In genomic region chr12:93376436-93377251, GRCh38 we compare ENCODE assay signal across 8 cellular contexts. TPM values are rescaled to one million over a fixed set of nuclear protein-coding genes. Genes with fewer than 3 reads are reported as not detected.
A peak's percentile ranks its signal among the peaks of the same experiment; 100 is the strongest.
DNase-seq lines count a peak whose midpoint lies in the region; ATAC-seq and TF ChIP-seq lines count a peak whose summit lies in the region.

No MANE protein-coding gene starts in this region.

- H2AFZ ChIP-seq in OCI-LY7 (ENCODE audit: low read length) (peak overlapping the region; percentile 71; the same call in 1 of the 2 replicates), MM.1S (ENCODE audit: low read length) (no peak overlapping the region)

- H3K79me2 ChIP-seq in OCI-LY7 (ENCODE audit: insufficient read depth, low read depth, low read length) = peaks cover 33% of the 10 kb centered on the region
- H3K79me2 ChIP-seq in MM.1S (ENCODE audit: low read length) = peaks cover 35% of the 10 kb centered on the region

- peak; percentile 46 for TF ChIP-seq POLR2A in GM18526 (IDR thresholded peaks at IDR 0.05; ENCODE audit: extremely low read depth, insufficient read length)

- H4K20me1 ChIP-seq in OCI-LY7 (ENCODE audit: insufficient read depth, low read length) (peaks cover 26% of the 10 kb centered on the region), MM.1S (ENCODE audit: insufficient read depth, low read length) (peaks cover 7% of the 10 kb centered on the region; the same call in 1 of the 2 replicates)

- H3K36me3 Mint-ChIP-seq in endothelial cell (ENCODE audit: low read depth, unreplicated experiment) = peaks cover 6% of the 10 kb centered on the region

- H3K4me3 Mint-ChIP-seq in endothelial cell (ENCODE audit: unreplicated experiment) = peak overlapping the region; percentile 87

- H3K27ac Mint-ChIP-seq in endothelial cell (ENCODE audit: unreplicated experiment) = no peak overlapping the region

- no peaks in the 10 kb centered on the region for H3K9me3 Mint-ChIP-seq in endothelial cell (ENCODE audit: unreplicated experiment)

- 0 out of 2 replicates have a peak overlapping the region, but pooled peaks have one; percentile 67 for H3K4me2 ChIP-seq in OCI-LY7 (ENCODE audit: low read length)
- no peak overlapping the region for H3K4me2 ChIP-seq in MM.1S (ENCODE audit: low read depth, low read length)

- H3K9ac ChIP-seq in MM.1S (ENCODE audit: low read length) = no peak overlapping the region

- intact Hi-C loops in OCI-LY7 (cut with micrococcal nuclease; ENCODE audit: unreplicated experiment) = loop anchor here (5.0 kb wide), 1 partner anchor 129 kb away; no protein-coding TSS in a partner anchor
- intact Hi-C loops in mucosa of descending colon (cut with DNase I, micrococcal nuclease) = no loop called here

- ATAC-seq in mucosa of descending colon = peak; percentile 8
- ATAC-seq in HG02970 (IDR thresholded peaks at IDR 0.05; ENCODE audit: low FRiP score, unreplicated experiment) = no peak

- BruUV-seq in OCI-LY7 (replicated peaks; lab: Mats Ljungman, UMichigan) = no TSS peak

- H3K27me3 ChIP-seq in MM.1S (replicated peaks; ENCODE audit: insufficient read depth, low read length) = no peaks in the 10 kb centered on the region
- no peaks in the 10 kb centered on the region for H3K27me3 ChIP-seq in effector memory CD4-positive, alpha-beta T cell (replicated peaks; ENCODE audit: control insufficient read depth, insufficient read depth, low read length, poor library complexity, severe bottlenecking)

- peaks cover 6% of the 10 kb centered on the region for H3K27me3 Mint-ChIP-seq in endothelial cell (ENCODE audit: unreplicated experiment)

- H3K27ac ChIP-seq in OCI-LY7 (ENCODE audit: low read depth, low read length, poor library complexity, severe bottlenecking) = no peak overlapping the region
- no peak overlapping the region for H3K27ac ChIP-seq in MM.1S (ENCODE audit: low read length)
- H3K27ac ChIP-seq in effector memory CD4-positive, alpha-beta T cell (ENCODE audit: insufficient read depth, low read length, poor library complexity, severe bottlenecking) = no peak overlapping the region

- POLR2A ChIA-PET in OCI-LY7 (lab: Charles Lee) = interaction anchor here (0.7 to 1.5 kb wide), 3 partner anchors 13 to 232 kb away, joined by 4 to 12 read pairs (median 6); no protein-coding TSS in a partner anchor

- no peaks in the 10 kb centered on the region for H3K9me2 ChIP-seq in OCI-LY7 (ENCODE audit: insufficient read depth, low read length)
- H3K9me2 ChIP-seq in MM.1S (replicated peaks; ENCODE audit: insufficient read depth, low read length) = no peaks in the 10 kb centered on the region

- CTCF ChIA-PET in OCI-LY7 (lab: Charles Lee; ENCODE audit: unreplicated experiment) = no interaction called here

- H3K9me3 ChIP-seq in OCI-LY7 (ENCODE audit: low read length) (no peaks in the 10 kb centered on the region), mucosa of descending colon (no peaks in the 10 kb centered on the region), MM.1S (replicated peaks; ENCODE audit: insufficient read depth, low read length) (no peaks in the 10 kb centered on the region)
- H3K9me3 ChIP-seq in effector memory CD4-positive, alpha-beta T cell (ENCODE audit: control insufficient read depth, low read length) = no peaks in the 10 kb centered on the region

- H3K4me3 ChIP-seq in OCI-LY7 (ENCODE audit: low read depth, low read length, poor library complexity, severe bottlenecking) (no peak overlapping the region), mucosa of descending colon (no peak overlapping the region), MM.1S (ENCODE audit: low read length) (no peak overlapping the region)
- no peak overlapping the region for H3K4me3 ChIP-seq in effector memory CD4-positive, alpha-beta T cell (ENCODE audit: insufficient read depth, low read depth, low read length, poor library complexity, severe bottlenecking)

- TF ChIP-seq CTCF in OCI-LY7 (conservative IDR thresholded peaks at IDR 0.05; ENCODE audit: low read length) = no peak
- TF ChIP-seq CTCF in endothelial cell (IDR thresholded peaks at IDR 0.05; ENCODE audit: unreplicated experiment) = no peak
- TF ChIP-seq CTCF in mucosa of descending colon (IDR thresholded peaks at IDR 0.05) = no peak
- TF ChIP-seq CTCF in MM.1S (IDR thresholded peaks at IDR 0.05; ENCODE audit: low read length) = no peak

- H3F3A ChIP-seq in MM.1S (ENCODE audit: insufficient read depth, low read length) = no peaks in the 10 kb centered on the region

- H3K4me1 ChIP-seq in OCI-LY7 (ENCODE audit: insufficient read depth, low read length, poor library complexity, severe bottlenecking) = peaks cover 23% of the 10 kb centered on the region
- peaks cover 23% of the 10 kb centered on the region for H3K4me1 ChIP-seq in mucosa of descending colon (ENCODE audit: low read depth)
- H3K4me1 ChIP-seq in MM.1S (ENCODE audit: low read length) = peaks cover 7% of the 10 kb centered on the region; the same call in 1 of the 2 replicates
- H3K4me1 ChIP-seq in effector memory CD4-positive, alpha-beta T cell (ENCODE audit: control insufficient read depth, insufficient read depth, low read length, poor library complexity, severe bottlenecking) = peaks cover 10% of the 10 kb centered on the region

- H3K36me3 ChIP-seq in OCI-LY7 (ENCODE audit: insufficient read depth, low read length) (peaks cover 4% of the 10 kb centered on the region; the same call in 1 of the 2 replicates), mucosa of descending colon (ENCODE audit: low read depth) (no peaks in the 10 kb centered on the region), MM.1S (replicated peaks; ENCODE audit: insufficient read depth, low read length) (no peaks in the 10 kb centered on the region)
- H3K36me3 ChIP-seq in effector memory CD4-positive, alpha-beta T cell (ENCODE audit: control insufficient read depth, insufficient read depth, low read length) = no peaks in the 10 kb centered on the region

- DNase-seq in OCI-LY7 (ENCODE audit: low spot score) = no peak
- no peak for DNase-seq in endothelial cell (ENCODE audit: low spot score)
- DNase-seq in mucosa of descending colon = peak in 2 of 3 donors; percentile 51 to 65
- no peak for DNase-seq in MM.1S
- DNase-seq in effector memory CD4-positive, alpha-beta T cell = no peak
- no peak for DNase-seq in NCI-H2081 treated with DMSO at 0.1 percent for 48 hours (lab: John Stamatoyannopoulos, UW)

- peaks cover 32% of the 10 kb centered on the region for H3K4me1 Mint-ChIP-seq in endothelial cell (ENCODE audit: unreplicated experiment)

RNA-seq across cellular contexts. Expression of gene NUDT4, which starts 1.1 kb away (rescaled TPM):
- total RNA-seq in OCI-LY7 (2014; rRNA removed; shearing (Covaris generic)) = 20.3 and 26.4 TPM in 2 replicates
- total RNA-seq in OCI-LY7 (2022) (32.4 and 32.5 TPM in 2 replicates), endothelial cell (ENCODE audit: unreplicated experiment) (91.7 TPM), mucosa of descending colon (100 to 1,000 TPM in 2 of 3 donors, 10 to 100 TPM in 1; 76.9 to 136 (median 121) TPM)

Comparison
In these comparisons a context has a peak if more than half of its experiments do, and no peak if none do; other contexts are left out.
1. DNase-seq: peak in mucosa of descending colon (2 of 3); none in OCI-LY7 (single experiment), endothelial cell (single experiment), MM.1S (single experiment), effector memory CD4-positive, alpha-beta T cell (0 of 3) and NCI-H2081 treated with DMSO at 0.1 percent for 48 hours (single experiment).